ENCODE assay signal across 20 cellular contexts in genomic region chr11:131773626-131774025, GRCh38.
"Had no signal": no experiment of that assay in that cellular context is flagged by ENCODE, and none has a peak within 500 bp of the region (broad histone marks: within the 10 kb centered on the region; RNA-seq: fewer than 3 reads in every experiment).

No MANE protein-coding gene starts in this region.

- H3K27ac ChIP-seq: coronary artery, heart left ventricle, psoas muscle, tibial artery, upper lobe of left lung, uterus had no signal

- H3K4me1 ChIP-seq: heart left ventricle, psoas muscle, tibial artery, upper lobe of left lung, uterus had no signal

- ATAC-seq: heart left ventricle; left lobe of liver; naive thymus-derived CD4-positive, alpha-beta T cell; psoas muscle; sciatic nerve; stimulated activated effector memory CD8-positive, alpha-beta T cell treated with anti-CD3 and anti-CD28 coated beads, Interleukin-12 subunit alpha, Interleukin-12 subunit beta, amount 100 ng/mL, for 72 hours; stimulated activated naive CD8-positive, alpha-beta T cell treated with anti-CD3 and anti-CD28 coated beads, Interleukin-15, Interleukin-2, amounts not matched to agents 100 U/mL and 50 U/mL, for 24 hours had no signal

- H3K4me3 Mint-ChIP-seq: naive thymus-derived CD4-positive, alpha-beta T cell; nephron progenitor cell; stimulated activated effector memory CD8-positive, alpha-beta T cell treated with anti-CD3 and anti-CD28 coated beads, Interleukin-12 subunit alpha, Interleukin-12 subunit beta, amount 100 ng/mL, for 72 hours had no signal

- H3K27me3 ChIP-seq: dorsolateral prefrontal cortex, tibial artery, upper lobe of left lung, uterus had no signal

- H3K9me3 Mint-ChIP-seq: nephron progenitor cell had no signal

- H3K9me3 ChIP-seq: heart left ventricle, psoas muscle, tibial artery, upper lobe of left lung, uterus had no signal

- H3K27ac Mint-ChIP-seq: naive thymus-derived CD4-positive, alpha-beta T cell; nephron progenitor cell; stimulated activated effector memory CD8-positive, alpha-beta T cell treated with anti-CD3 and anti-CD28 coated beads, Interleukin-12 subunit alpha, Interleukin-12 subunit beta, amount 100 ng/mL, for 72 hours had no signal

- H3K36me3 Mint-ChIP-seq: naive thymus-derived CD4-positive, alpha-beta T cell; stimulated activated effector memory CD8-positive, alpha-beta T cell treated with anti-CD3 and anti-CD28 coated beads, Interleukin-12 subunit alpha, Interleukin-12 subunit beta, amount 100 ng/mL, for 72 hours had no signal

- H3K4me3 ChIP-seq: coronary artery, dorsolateral prefrontal cortex, heart left ventricle, psoas muscle, tibial artery, upper lobe of left lung, uterus had no signal

- DNase-seq: dorsolateral prefrontal cortex; effector CD8-positive, alpha-beta T cell; heart left ventricle; hippocampal formation; islet precursor cell; mammary epithelial cell; naive thymus-derived CD4-positive, alpha-beta T cell; nephron progenitor cell; psoas muscle; retina; small intestine; stimulated activated CD4-positive, alpha-beta T cell treated with anti-CD3 and anti-CD28 coated beads, Interleukin-2, amount 100 ng/mL, for 48 hours; stimulated activated naive CD8-positive, alpha-beta T cell treated with anti-CD3 and anti-CD28 coated beads, Interleukin-15, Interleukin-2, amounts not matched to agents 100 U/mL and 50 U/mL, for 24 hours; tibial artery; upper lobe of left lung; uterus had no signal

- H3K4me1 Mint-ChIP-seq: naive thymus-derived CD4-positive, alpha-beta T cell; stimulated activated effector memory CD8-positive, alpha-beta T cell treated with anti-CD3 and anti-CD28 coated beads, Interleukin-12 subunit alpha, Interleukin-12 subunit beta, amount 100 ng/mL, for 72 hours had no signal
